In genomic region chr4:185723619-185724150, GRCh38 we compare ENCODE assay signal across 17 cellular contexts.
A peak's percentile ranks its signal among the peaks of the same experiment; 100 is the strongest.
DNase-seq lines count a peak whose midpoint lies in the region; ATAC-seq and TF ChIP-seq lines count a peak whose summit lies in the region.
"Had no signal": no experiment of that assay in that cellular context is flagged by ENCODE, and none has a peak within 500 bp of the region (broad histone marks: within the 10 kb centered on the region; RNA-seq: fewer than 3 reads in every experiment).

No MANE protein-coding gene starts in this region.

- H2AFZ ChIP-seq in OCI-LY1 (ENCODE audit: low read length), result no peak overlapping the region

- no peaks in the 10 kb centered on the region for H3K9me2 ChIP-seq in OCI-LY1 (ENCODE audit: low read depth, low read length)

- intact Hi-C loops in esophagus squamous epithelium (cut with DNase I), result no loop called here
- intact Hi-C loops in testis (cut with DNase I; ENCODE audit: low total_unique reads), result no loop called here

- H3K9me3 ChIP-seq in OCI-LY1 (ENCODE audit: low read length), result no peaks in the 10 kb centered on the region
- no peaks in the 10 kb centered on the region for H3K9me3 ChIP-seq in esophagus squamous epithelium
- H3K9me3 ChIP-seq in muscle layer of colon (ENCODE audit: low read length), result no peaks in the 10 kb centered on the region
- H3K9me3 ChIP-seq in testis, result no peaks in the 10 kb centered on the region

- WGBS in esophagus squamous epithelium, 2 donors, result 37 to 58% methylated on average over 6 of the region's 6 CpGs
- WGBS in testis, 2 donors, result 18 to 29% methylated on average over 6 of the region's 6 CpGs

- no peak overlapping the region for H3K4me3 ChIP-seq in OCI-LY1 (ENCODE audit: low read depth, low read length, poor library complexity, severe bottlenecking)
- no peak overlapping the region for H3K4me3 ChIP-seq in esophagus squamous epithelium
- peak overlapping the region in 1 of 2 donors; percentile 6 for H3K4me3 ChIP-seq in muscle layer of colon (ENCODE audit: low read depth in 1 of 2, low read length in 2 of 2)
- H3K4me3 ChIP-seq in testis, result no peak overlapping the region
- H3K4me3 ChIP-seq: cardiac muscle cell, K562 had no signal

- H3K79me2 ChIP-seq in OCI-LY1 (ENCODE audit: insufficient read depth, low read length), result no peaks in the 10 kb centered on the region

- no peaks in the 10 kb centered on the region for H3F3A ChIP-seq in OCI-LY1 (ENCODE audit: insufficient read depth, low read length)

- no peak for TF ChIP-seq POLR2A in esophagus squamous epithelium (IDR thresholded peaks at IDR 0.05)
- TF ChIP-seq POLR2A in testis (IDR thresholded peaks at IDR 0.05), result no peak

- H3K27ac ChIP-seq in OCI-LY1 (ENCODE audit: low read depth, low read length, poor library complexity, severe bottlenecking), result no peak overlapping the region
- H3K27ac ChIP-seq in esophagus squamous epithelium, result peak overlapping the region; percentile 23 to 83 (median 68)
- H3K27ac ChIP-seq in muscle layer of colon (ENCODE audit: low read depth, low read length), result peak overlapping the region; percentile 12
- H3K27ac ChIP-seq in testis, result peak overlapping the region in 1 of 2 donors; percentile 51
- H3K27ac ChIP-seq: HL-60 had no signal

- ATAC-seq in GM19452 (IDR thresholded peaks at IDR 0.05; ENCODE audit: unreplicated experiment), result no peak
- ATAC-seq: K562, Panc1, SK-N-SH treated with all-trans-retinoic acid at 6 μM for 48 hours had no signal

- H3K36me3 ChIP-seq in OCI-LY1 (ENCODE audit: insufficient read depth, low read length) (0 out of 2 replicates have a peak, but pooled peaks cover under 1% of the 10 kb centered on the region), esophagus squamous epithelium (no peaks in the 10 kb centered on the region), muscle layer of colon (ENCODE audit: insufficient read depth, low read length) (no peaks in the 10 kb centered on the region), testis (ENCODE audit: low read depth, missing control alignments) (no peaks in the 10 kb centered on the region)

- no peaks in the 10 kb centered on the region for H4K20me1 ChIP-seq in OCI-LY1 (ENCODE audit: insufficient read depth, low read length)

- DNase-seq in esophagus squamous epithelium (lab: John Stamatoyannopoulos, UW), result no peak
- peak; percentile 42 for DNase-seq in testis
- no peak for DNase-seq in NCI-H1092 (lab: John Stamatoyannopoulos, UW)
- no peak for DNase-seq in stimulated activated CD4-positive, alpha-beta T cell treated with anti-CD3 and anti-CD28 coated beads, Interleukin-2, amount 100 ng/mL, for 48 hours
- no peak for DNase-seq in pons (ENCODE audit: low spot score)
- DNase-seq: activated T-cell treated with anti-CD3 and anti-CD28 coated beads, Interleukin-2, amount 50 U/mL, for 1 hour; foreskin fibroblast; NCI-H82; stimulated activated CD4-positive, alpha-beta T cell treated with anti-CD3 and anti-CD28 coated beads, Interleukin-4, amount 100 ng/mL, for 4 hours had no signal

- TF ChIP-seq CTCF in OCI-LY1 (IDR thresholded peaks at IDR 0.05; ENCODE audit: low read length) (no peak), esophagus squamous epithelium (IDR thresholded peaks at IDR 0.05) (no peak), testis (IDR thresholded peaks at IDR 0.05) (no peak)

- H3K4me1 ChIP-seq in OCI-LY1 (ENCODE audit: insufficient read depth, low read length, severe bottlenecking) (peaks cover 26% of the 10 kb centered on the region), esophagus squamous epithelium (peaks cover 0 to 42% (median 2%) of the 10 kb centered on the region in 3 donors), muscle layer of colon (ENCODE audit: insufficient read depth, low read length) (peaks cover 52% of the 10 kb centered on the region), testis (peaks cover 17% of the 10 kb centered on the region)

- peak overlapping the region; percentile 4; the same call in 1 of the 2 replicates for H3K4me2 ChIP-seq in OCI-LY1 (ENCODE audit: low read length)

- H3K27me3 ChIP-seq in OCI-LY1 (ENCODE audit: insufficient read depth, low read length), result no peaks in the 10 kb centered on the region
- no peaks in the 10 kb centered on the region for H3K27me3 ChIP-seq in esophagus squamous epithelium
- no peaks in the 10 kb centered on the region for H3K27me3 ChIP-seq in muscle layer of colon (ENCODE audit: control insufficient read depth in 1 of 2, insufficient read depth in 2 of 2, low read length in 2 of 2)
- H3K27me3 ChIP-seq in testis, result no peaks in the 10 kb centered on the region
- H3K27me3 ChIP-seq: cardiac muscle cell had no signal

- no peak overlapping the region for H3K9ac ChIP-seq in OCI-LY1 (ENCODE audit: low read length)
- H3K9ac ChIP-seq in muscle layer of colon (ENCODE audit: low read length), result no peak overlapping the region
